ENCODE assay signal across 8 cellular contexts in the genomic region with DNA sequence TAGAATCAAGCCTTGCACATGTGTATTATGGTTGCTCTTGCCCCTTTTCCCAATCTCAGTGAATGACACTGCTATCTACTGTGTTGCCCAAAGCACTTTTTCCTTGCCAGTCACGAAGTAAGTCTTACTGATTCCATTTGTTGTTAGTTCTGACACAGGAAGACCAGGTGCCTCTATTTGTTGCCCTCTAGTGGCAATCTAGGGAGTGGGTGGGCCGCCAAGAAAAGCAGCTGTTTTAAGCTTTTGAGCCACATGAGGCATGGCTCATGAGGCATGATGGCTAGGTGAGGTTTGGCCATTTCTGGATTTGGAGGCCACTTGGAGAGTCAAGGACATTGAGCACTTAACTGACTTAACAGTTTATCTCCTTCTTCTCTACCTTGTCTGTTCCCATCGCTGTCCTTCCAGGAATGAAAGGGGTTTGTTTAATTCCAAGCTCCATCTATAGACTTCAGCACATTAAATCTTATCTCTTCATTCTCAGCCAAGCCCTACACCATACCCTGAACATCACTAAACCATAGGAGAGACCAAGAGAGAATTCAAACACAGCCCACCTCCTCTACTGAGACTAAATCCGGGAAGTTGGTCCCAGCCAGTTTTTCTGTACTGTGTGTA.
DNase-seq lines count a peak whose midpoint lies in the region; TF ChIP-seq lines count a peak whose summit lies in the region.

No MANE protein-coding gene starts in this region.

- H3K27ac Mint-ChIP-seq in CD8-positive, alpha-beta memory T cell = no peak overlapping the region
- no peak overlapping the region for H3K27ac Mint-ChIP-seq in activated T-helper 1 cell treated with anti-CD3 and anti-CD28 coated beads, Interleukin-12 subunit alpha, Interleukin-12 subunit beta, Interleukin-2, Interleukin-4 antibody, amounts not matched to agents 30 ng/mL and 10 ng/mL and 1 ng/mL, durations not matched to agents 14 hours and 24 hours and 36 hours

- no peak for TF ChIP-seq EP300 in sigmoid colon (IDR thresholded peaks at IDR 0.05)

- no peak overlapping the region for H3K4me3 Mint-ChIP-seq in CD8-positive, alpha-beta memory T cell
- H3K4me3 Mint-ChIP-seq in activated T-helper 1 cell treated with anti-CD3 and anti-CD28 coated beads, Interleukin-12 subunit alpha, Interleukin-12 subunit beta, Interleukin-2, Interleukin-4 antibody, amounts not matched to agents 30 ng/mL and 10 ng/mL and 1 ng/mL, durations not matched to agents 14 hours and 24 hours and 36 hours = no peak overlapping the region

- no peaks in the 10 kb centered on the region for H3K4me1 ChIP-seq in CD8-positive, alpha-beta memory T cell (ENCODE audit: insufficient read depth, low read length)
- no peaks in the 10 kb centered on the region for H3K4me1 ChIP-seq in HEK293 (ENCODE audit: control insufficient read depth, insufficient read depth, low read length)
- no peaks in the 10 kb centered on the region for H3K4me1 ChIP-seq in PC-9 (replicated peaks; ENCODE audit: insufficient read depth)
- H3K4me1 ChIP-seq in smooth muscle cell (ENCODE audit: low read depth) = no peaks in the 10 kb centered on the region
- H3K4me1 ChIP-seq in sigmoid colon = no peaks in the 10 kb centered on the region

- H3K36me3 Mint-ChIP-seq in CD8-positive, alpha-beta memory T cell = peaks cover 0 to 15% (median 13%) of the 10 kb centered on the region in 3 donors
- H3K36me3 Mint-ChIP-seq in activated T-helper 1 cell treated with anti-CD3 and anti-CD28 coated beads, Interleukin-12 subunit alpha, Interleukin-12 subunit beta, Interleukin-2, Interleukin-4 antibody, amounts not matched to agents 30 ng/mL and 10 ng/mL and 1 ng/mL, durations not matched to agents 14 hours and 24 hours and 36 hours (ENCODE audit: low read depth) = no peaks in the 10 kb centered on the region

- TF ChIP-seq CTCF in HEK293 (tag by site-specific recombination; IDR thresholded peaks at IDR 0.05) (0 out of 2 replicates have a peak, but pooled peaks have one; percentile 20), PC-9 (conservative IDR thresholded peaks at IDR 0.05) (peak; percentile 60), smooth muscle cell (IDR thresholded peaks at IDR 0.05; ENCODE audit: borderline replicate concordance, insufficient read depth, poor library complexity, severe bottlenecking) (peak; percentile 50), sigmoid colon (IDR thresholded peaks at IDR 0.05) (peak in 2 of 4 experiments; percentile 37 to 51)

- no peaks in the 10 kb centered on the region for H3K9me3 Mint-ChIP-seq in CD8-positive, alpha-beta memory T cell
- no peaks in the 10 kb centered on the region for H3K9me3 Mint-ChIP-seq in activated T-helper 1 cell treated with anti-CD3 and anti-CD28 coated beads, Interleukin-12 subunit alpha, Interleukin-12 subunit beta, Interleukin-2, Interleukin-4 antibody, amounts not matched to agents 30 ng/mL and 10 ng/mL and 1 ng/mL, durations not matched to agents 14 hours and 24 hours and 36 hours

- H3K36me3 ChIP-seq in CD8-positive, alpha-beta memory T cell (ENCODE audit: insufficient read depth, low read length) = no peaks in the 10 kb centered on the region
- peaks cover 29 to 43% of the 10 kb centered on the region in 2 experiments for H3K36me3 ChIP-seq in HEK293 (ENCODE audit: control insufficient read depth in 2 of 2, insufficient read depth in 1 of 2, low read length in 2 of 2)
- H3K36me3 ChIP-seq in PC-9 (ENCODE audit: low read depth) = no peaks in the 10 kb centered on the region
- H3K36me3 ChIP-seq in smooth muscle cell (ENCODE audit: low read depth) = no peaks in the 10 kb centered on the region
- H3K36me3 ChIP-seq in sigmoid colon = peaks cover 0 to 34% (median 8%) of the 10 kb centered on the region in 4 donors

- no peaks in the 10 kb centered on the region for H3K9me3 ChIP-seq in CD8-positive, alpha-beta memory T cell (ENCODE audit: low read length)
- H3K9me3 ChIP-seq in HEK293 (ENCODE audit: control insufficient read depth, insufficient read depth, low read depth, low read length) (no peaks in the 10 kb centered on the region), PC-9 (ENCODE audit: insufficient read depth, low read depth) (no peaks in the 10 kb centered on the region), smooth muscle cell (replicated peaks; ENCODE audit: low read depth) (no peaks in the 10 kb centered on the region), sigmoid colon (no peaks in the 10 kb centered on the region)

- H3K27ac ChIP-seq in CD8-positive, alpha-beta memory T cell (ENCODE audit: low read depth, low read length) = no peak overlapping the region
- H3K27ac ChIP-seq in HEK293 (ENCODE audit: extremely low read depth, low read depth, low read length) (no peak overlapping the region), PC-9 (no peak overlapping the region), smooth muscle cell (ENCODE audit: low read depth) (no peak overlapping the region), sigmoid colon (no peak overlapping the region)

- no peak overlapping the region for H3K4me3 ChIP-seq in CD8-positive, alpha-beta memory T cell (ENCODE audit: low read length)
- H3K4me3 ChIP-seq in HEK293 (ENCODE audit: low read depth, low read length) = no peak overlapping the region
- no peak overlapping the region for H3K4me3 ChIP-seq in PC-9
- H3K4me3 ChIP-seq in smooth muscle cell = no peak overlapping the region
- H3K4me3 ChIP-seq in sigmoid colon = no peak overlapping the region

- no peak for TF ChIP-seq POLR2A in sigmoid colon (IDR thresholded peaks at IDR 0.05)

- BruUV-seq in PC-9 (replicated peaks; lab: Mats Ljungman, UMichigan) = no TSS peak

- no peaks in the 10 kb centered on the region for H3K27me3 ChIP-seq in CD8-positive, alpha-beta memory T cell (ENCODE audit: insufficient read depth, low read length, poor library complexity, severe bottlenecking)
- H3K27me3 ChIP-seq in PC-9 (ENCODE audit: insufficient read depth, low read depth) (no peaks in the 10 kb centered on the region), smooth muscle cell (ENCODE audit: low read depth) (no peaks in the 10 kb centered on the region), sigmoid colon (no peaks in the 10 kb centered on the region)

- DNase-seq in CD8-positive, alpha-beta memory T cell = peak; percentile 12 to 63 (median 22)
- DNase-seq in PC-9 = peak in 1 of 2 experiments; percentile 16
- DNase-seq in activated T-helper 1 cell treated with anti-CD3 and anti-CD28 coated beads, Interleukin-12 subunit alpha, Interleukin-12 subunit beta, Interleukin-2, Interleukin-4 antibody, amounts not matched to agents 30 ng/mL and 10 ng/mL and 1 ng/mL, durations not matched to agents 14 hours and 24 hours and 36 hours (ENCODE audit: low spot score) = peak; percentile 31
- DNase-seq in germinal center (ENCODE audit: low spot score) = peak; percentile 55
- no peak for DNase-seq in smooth muscle cell (lab: John Stamatoyannopoulos, UW; ENCODE audit: unreplicated experiment)
- DNase-seq in sigmoid colon = no peak
- DNase-seq in T1000 (lab: John Stamatoyannopoulos, UW) = no peak

- POLR2A ChIA-PET in CD8-positive, alpha-beta memory T cell (lab: Charles Lee) = no interaction called here
- POLR2A ChIA-PET in HEK293 (lab: Yijun Ruan, JAX) = interaction anchor here (0.6 kb wide), 1 partner anchor 530 kb away, joined by 3 read pairs; no protein-coding TSS in a partner anchor
- POLR2A ChIA-PET in PC-9 (lab: Charles Lee; ENCODE audit: unreplicated experiment) = no interaction called here

- H3K4me2 ChIP-seq in PC-9 = no peak overlapping the region
- H3K4me2 ChIP-seq in smooth muscle cell = no peak overlapping the region

- WGBS in smooth muscle cell (ENCODE audit: low lambda C conversion rate) = 56% methylated on average over 4 of the region's 4 CpGs
- WGBS in sigmoid colon, 2 donors = 65 to 74% methylated on average over 4 of the region's 4 CpGs

- no peaks in the 10 kb centered on the region for H3K9me2 ChIP-seq in PC-9 (ENCODE audit: insufficient read depth)

- no peak overlapping the region for H3K9ac ChIP-seq in smooth muscle cell (ENCODE audit: low read depth)

- intact Hi-C loops in PC-9 (cut with micrococcal nuclease; ENCODE audit: unreplicated experiment) = no loop called here
- intact Hi-C loops in activated T-helper 1 cell treated with anti-CD3 and anti-CD28 coated beads, Interleukin-12 subunit alpha, Interleukin-12 subunit beta, Interleukin-2, Interleukin-4 antibody, amounts not matched to agents 30 ng/mL and 10 ng/mL and 1 ng/mL, durations not matched to agents 14 hours and 24 hours and 36 hours (cut with micrococcal nuclease) = loop anchor here (1.0 kb wide), 1 partner anchor 24 kb away; no protein-coding TSS in a partner anchor
- intact Hi-C loops in sigmoid colon (cut with DNase I) = loop anchor here (2.0 kb wide), 1 partner anchor 25 kb away; no protein-coding TSS in a partner anchor

- peaks cover 0 to 3% (median 3%) of the 10 kb centered on the region in 3 donors for H3K4me1 Mint-ChIP-seq in CD8-positive, alpha-beta memory T cell
- H3K4me1 Mint-ChIP-seq in activated T-helper 1 cell treated with anti-CD3 and anti-CD28 coated beads, Interleukin-12 subunit alpha, Interleukin-12 subunit beta, Interleukin-2, Interleukin-4 antibody, amounts not matched to agents 30 ng/mL and 10 ng/mL and 1 ng/mL, durations not matched to agents 14 hours and 24 hours and 36 hours (ENCODE audit: low read depth) = no peaks in the 10 kb centered on the region

- H3F3A ChIP-seq in PC-9 (ENCODE audit: insufficient read depth, low read depth) = no peaks in the 10 kb centered on the region
- H3F3A ChIP-seq in smooth muscle cell (ENCODE audit: low read depth) = no peaks in the 10 kb centered on the region

- no peaks in the 10 kb centered on the region for H4K20me1 ChIP-seq in PC-9 (ENCODE audit: insufficient read depth)
- no peaks in the 10 kb centered on the region for H4K20me1 ChIP-seq in smooth muscle cell (ENCODE audit: low read depth)

- CTCF ChIA-PET in CD8-positive, alpha-beta memory T cell (lab: Charles Lee) = interaction anchor here (0.7 to 3.1 kb wide), 6 partner anchors 10 to 544 kb away, joined by 3 to 14 read pairs (median 8); no protein-coding TSS in a partner anchor
- CTCF ChIA-PET in HEK293 (lab: Yijun Ruan, JAX) (interaction anchor here (0.6 to 7.2 kb wide), 29 partner anchors 10 to 667 kb away, joined by 3 to 82 read pairs (median 4); no protein-coding TSS in a partner anchor), PC-9 (lab: Charles Lee) (interaction anchor here (0.6 kb wide), 1 partner anchor 560 kb away, joined by 6 read pairs; no protein-coding TSS in a partner anchor)

- H3K27me3 Mint-ChIP-seq in CD8-positive, alpha-beta memory T cell = no peaks in the 10 kb centered on the region
- H3K27me3 Mint-ChIP-seq in activated T-helper 1 cell treated with anti-CD3 and anti-CD28 coated beads, Interleukin-12 subunit alpha, Interleukin-12 subunit beta, Interleukin-2, Interleukin-4 antibody, amounts not matched to agents 30 ng/mL and 10 ng/mL and 1 ng/mL, durations not matched to agents 14 hours and 24 hours and 36 hours (ENCODE audit: insufficient read depth) = no peaks in the 10 kb centered on the region

- no peaks in the 10 kb centered on the region for H3K79me2 ChIP-seq in PC-9 (ENCODE audit: low read depth)
- H3K79me2 ChIP-seq in smooth muscle cell (ENCODE audit: low read depth) = no peaks in the 10 kb centered on the region

- H2AFZ ChIP-seq in PC-9 (no peak overlapping the region), smooth muscle cell (ENCODE audit: low read depth) (no peak overlapping the region)

TF ChIP-seq in HEK293, 187 proteins besides CTCF, POLR2A, EP300 and RAD21 (continues in another document):
- TF ChIP-seq KLF10 (tag by site-specific recombination; IDR thresholded peaks at IDR 0.05) = no peak
- TF ChIP-seq FEZF1 (tag by site-specific recombination; IDR thresholded peaks at IDR 0.05) = no peak

Comparison
In these comparisons a context has a peak if more than half of its experiments do, and no peak if none do; other contexts are left out.
1. DNase-seq: peak in CD8-positive, alpha-beta memory T cell (5 of 5), activated T-helper 1 cell treated with anti-CD3 and anti-CD28 coated beads, Interleukin-12 subunit alpha, Interleukin-12 subunit beta, Interleukin-2, Interleukin-4 antibody, amounts not matched to agents 30 ng/mL and 10 ng/mL and 1 ng/mL, durations not matched to agents 14 hours and 24 hours and 36 hours (single experiment) and germinal center (single experiment); none in smooth muscle cell (single experiment), sigmoid colon (single experiment) and T1000 (single experiment).